8 cellular contexts compared by ENCODE assay signal in genomic region chr2:172095146-172095904, GRCh38. TPM values are rescaled to one million over a fixed set of nuclear protein-coding genes. Genes with fewer than 3 reads are reported as not detected.
DNase-seq lines count a peak whose midpoint lies in the region; ATAC-seq and TF ChIP-seq lines count a peak whose summit lies in the region.

No MANE protein-coding gene starts in this region.

- ATAC-seq in GM21515 (IDR thresholded peaks at IDR 0.05; ENCODE audit: unreplicated experiment) (peak; percentile 45), Panc1 (peak; percentile 58), GM18517 (IDR thresholded peaks at IDR 0.05; ENCODE audit: unreplicated experiment) (no peak), GM18505 (IDR thresholded peaks at IDR 0.05; ENCODE audit: unreplicated experiment) (no peak)

- H3K27me3 ChIP-seq in Panc1 (ENCODE audit: control insufficient read depth, insufficient read depth, low read length) (no peaks in the 10 kb centered on the region; the same call in 1 of the 2 replicates), prostate gland (replicated peaks; ENCODE audit: insufficient read depth) (peaks cover 73% of the 10 kb centered on the region)

- DNase-seq in AG20443 (ENCODE audit: low spot score), result peak; percentile 88
- no peak for DNase-seq in Panc1 (ENCODE audit: low read depth, low spot score)
- peak; percentile 58 for DNase-seq in activated gamma-delta T cell (lab: John Stamatoyannopoulos, UW)
- peak; percentile 95 for DNase-seq in glomerular visceral epithelial cell (ENCODE audit: extremely low spot score)
- DNase-seq in prostate gland (ENCODE audit: low spot score), result peak; percentile 70

- in situ Hi-C loops in Panc1 (cut with HindIII; ENCODE audit: low pct_unique_long_range_greater_than_20kb, low sequenced_read_pairs), result no loop called here

- H3K4me3 ChIP-seq in Panc1 (ENCODE audit: low read depth in 2 of 2, low read length in 2 of 2) (peak overlapping the region; percentile 56 to 67), prostate gland (peak overlapping the region; percentile 2 to 7)

- H3K27ac ChIP-seq in Panc1 (ENCODE audit: low read length) (peak overlapping the region; percentile 82), prostate gland (no peak overlapping the region)

- no peak for TF ChIP-seq POLR2A in prostate gland (IDR thresholded peaks at IDR 0.05)
- TF ChIP-seq POLR2A in GM18505 (IDR thresholded peaks at IDR 0.05; ENCODE audit: borderline replicate concordance, extremely low read depth, insufficient read depth, insufficient read length), result no peak

- TF ChIP-seq CTCF in Panc1 (IDR thresholded peaks at IDR 0.05) (no peak), prostate gland (IDR thresholded peaks at IDR 0.05) (no peak)

- under 1% methylated on average over 47 of the region's 51 CpGs for WGBS in prostate gland

- CTCF ChIA-PET in Panc1 (lab: Charles Lee), result interaction anchor here (0.7 to 0.9 kb wide), 3 partner anchors 9 to 116 kb away, joined by 3 to 4 read pairs (median 3); no protein-coding TSS in a partner anchor

- H3K4me1 ChIP-seq in Panc1 (ENCODE audit: control insufficient read depth, insufficient read depth, low read length), result peaks cover 33% of the 10 kb centered on the region
- H3K4me1 ChIP-seq in prostate gland (replicated peaks), result peaks cover 13% of the 10 kb centered on the region

- H3K36me3 ChIP-seq in Panc1 (ENCODE audit: control insufficient read depth, insufficient read depth, low read length), result no peaks in the 10 kb centered on the region
- H3K36me3 ChIP-seq in prostate gland, result no peaks in the 10 kb centered on the region

- H3K9me3 ChIP-seq in Panc1 (ENCODE audit: control insufficient read depth, insufficient read depth, low read depth, low read length) (no peaks in the 10 kb centered on the region), prostate gland (no peaks in the 10 kb centered on the region)

- POLR2A ChIA-PET in Panc1 (lab: Charles Lee), result no interaction called here

- intact Hi-C loops in Panc1 (cut with micrococcal nuclease; ENCODE audit: unreplicated experiment), result no loop called here
- intact Hi-C loops in prostate gland (cut with DNase I), result no loop called here

- BruUV-seq in Panc1 (replicated peaks; lab: Mats Ljungman, UMichigan), result no TSS peak

RNA-seq across cellular contexts. Expression of gene DLX2, which starts 7.4 kb away (rescaled TPM):
- total RNA-seq in Panc1 (2021; ENCODE audit: unreplicated experiment), result 4.4 TPM
- polyA plus RNA-seq in Panc1 (2012; ENCODE audit: insufficient read length), result 1.7 TPM
- under 1 TPM in 1 of 2 donors, not detected in 1; 0.45 TPM for total RNA-seq in prostate gland

RNA-seq across cellular contexts. Expression of gene DLX1, which starts 10.0 kb away (rescaled TPM):
- total RNA-seq in Panc1 (2021; ENCODE audit: unreplicated experiment), result 3.5 TPM
- polyA plus RNA-seq in Panc1 (2012; ENCODE audit: insufficient read length), result 2.7 TPM
- 1 to 10 TPM in 1 of 2 donors, not detected in 1; 1.3 TPM for total RNA-seq in prostate gland

Comparison
In these comparisons a context has a peak if more than half of its experiments do, and no peak if none do; other contexts are left out.
1. ATAC-seq: peak in GM21515 (single experiment) and Panc1 (single experiment); none in GM18517 (single experiment) and GM18505 (single experiment).